In the genomic region with DNA sequence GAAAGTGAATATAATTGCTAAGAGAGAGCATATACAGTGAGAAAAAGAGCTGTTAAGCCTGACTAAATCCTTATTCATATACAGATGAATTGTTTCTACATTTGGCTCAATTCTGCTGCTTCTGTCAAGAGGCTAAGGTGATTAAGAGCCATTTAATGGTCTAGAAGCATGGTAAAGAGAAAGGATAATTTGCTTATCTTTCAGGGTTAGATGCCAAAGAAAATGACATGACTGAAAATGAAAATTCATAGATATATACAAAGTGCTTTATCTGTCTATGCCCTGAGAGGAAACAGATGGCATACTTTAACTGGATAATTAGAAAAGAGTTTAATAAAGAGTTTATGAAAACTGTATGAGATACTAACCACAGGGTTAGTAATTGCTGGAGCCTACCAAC, we compare ENCODE assay signal across 17 cellular contexts.
DNase-seq lines count a peak whose midpoint lies in the region; ATAC-seq and TF ChIP-seq lines count a peak whose summit lies in the region.
"Had no signal": no experiment of that assay in that cellular context is flagged by ENCODE, and none has a peak within 500 bp of the region (broad histone marks: within the 10 kb centered on the region; RNA-seq: fewer than 3 reads in every experiment).

No MANE protein-coding gene starts in this region.

- H3K79me2 ChIP-seq in fibroblast of lung (ENCODE audit: control insufficient read depth, insufficient read depth, low read length), result no peaks in the 10 kb centered on the region

- no peak for TF ChIP-seq CTCF in AG10803 (conservative IDR thresholded peaks at IDR 0.05; ENCODE audit: low read length)
- no peak for TF ChIP-seq CTCF in fibroblast of lung (conservative IDR thresholded peaks at IDR 0.05 in 1 of 2, IDR thresholded peaks at IDR 0.05 in 1 of 2; ENCODE audit: low read depth in 1 of 2, low read length in 2 of 2)

- H3K9ac ChIP-seq in fibroblast of lung (ENCODE audit: insufficient read depth, low read length), result no peak overlapping the region
- H3K9ac ChIP-seq: BLaER1 had no signal

- H3K27ac ChIP-seq in fibroblast of lung (ENCODE audit: insufficient read depth, low read length) (no peak overlapping the region), aorta (ENCODE audit: low read depth in 1 of 2, low read length in 2 of 2) (no peak overlapping the region)
- H3K27ac ChIP-seq: BLaER1, PC-9 had no signal

- H3K4me2 ChIP-seq in fibroblast of lung (ENCODE audit: extremely low read depth, insufficient read depth, low read length), result no peak overlapping the region
- H3K4me2 ChIP-seq: BLaER1, PC-9 had no signal

- H2AFZ ChIP-seq in fibroblast of lung (ENCODE audit: low read length), result no peak overlapping the region
- H2AFZ ChIP-seq: PC-9 had no signal

- no peaks in the 10 kb centered on the region for H3K9me3 ChIP-seq in fibroblast of lung (ENCODE audit: control insufficient read depth, insufficient read depth, low read depth, low read length)
- H3K9me3 ChIP-seq in aorta (ENCODE audit: control insufficient read depth, low read length), result no peaks in the 10 kb centered on the region
- H3K9me3 ChIP-seq: BLaER1, MG63 had no signal

- peak; percentile 17 for DNase-seq in AG10803 (ENCODE audit: low read depth)
- DNase-seq in GM04504 (ENCODE audit: low read depth), result peak; percentile 4
- DNase-seq in OCI-M1 (lab: John Stamatoyannopoulos, UW), result peak; percentile 1
- DNase-seq in fibroblast of lung (ENCODE audit: low read depth in 2 of 2), result peak; percentile 1 to 19
- DNase-seq in T-helper 1 cell, result no peak
- no peak for DNase-seq in NK-92 (lab: John Stamatoyannopoulos, UW; ENCODE audit: unreplicated experiment)
- DNase-seq in aorta, result no peak
- DNase-seq: CD8-positive, alpha-beta T cell; DMS79; Karpas-422; MG63; NCI-H226; NCI-H526 treated with DMSO at 0.1 percent for 48 hours; PC-9 had no signal

- H3K36me3 ChIP-seq in fibroblast of lung (ENCODE audit: control insufficient read depth, insufficient read depth, low read length), result no peaks in the 10 kb centered on the region
- H3K36me3 ChIP-seq in aorta (ENCODE audit: control insufficient read depth in 1 of 2, insufficient read depth in 2 of 2, low read length in 1 of 2), result no peaks in the 10 kb centered on the region
- H3K36me3 ChIP-seq: BLaER1, MG63 had no signal

- H3K4me1 ChIP-seq in fibroblast of lung (ENCODE audit: control insufficient read depth, extremely low read depth, insufficient read depth, low read length) (no peaks in the 10 kb centered on the region), aorta (ENCODE audit: control insufficient read depth in 1 of 2, insufficient read depth in 2 of 2, low read length in 2 of 2) (no peaks in the 10 kb centered on the region)
- H3K4me1 ChIP-seq: BLaER1 had no signal

- H3K4me3 ChIP-seq in AG10803 (ENCODE audit: low read length) (no peak overlapping the region), fibroblast of lung (replicated peaks in 1 of 4; ENCODE audit: control extremely low read depth in 1 of 4, insufficient read depth in 1 of 4, low read depth in 3 of 4, low read length in 4 of 4) (no peak overlapping the region), aorta (ENCODE audit: low read length in 2 of 2) (no peak overlapping the region)
- H3K4me3 ChIP-seq: BLaER1, GM12878, MG63, PC-9 had no signal

- H3K27me3 ChIP-seq in fibroblast of lung (ENCODE audit: control insufficient read depth, insufficient read depth, low read length) (no peaks in the 10 kb centered on the region), aorta (ENCODE audit: control insufficient read depth in 1 of 2, insufficient read depth in 2 of 2, low read length in 1 of 2) (no peaks in the 10 kb centered on the region)
- H3K27me3 ChIP-seq: BLaER1, MG63 had no signal

- no peaks in the 10 kb centered on the region for H4K20me1 ChIP-seq in fibroblast of lung (ENCODE audit: control insufficient read depth, extremely low read depth, insufficient read depth, low read length)
- H4K20me1 ChIP-seq: BLaER1 had no signal

- intact Hi-C loops in aorta (cut with DNase I), result no loop called here

- ATAC-seq in GM21619 (IDR thresholded peaks at IDR 0.05; ENCODE audit: unreplicated experiment), result no peak
- ATAC-seq in aorta (ENCODE audit: low FRiP score), result no peak
- ATAC-seq: CD8-positive, alpha-beta T cell; GM12878 had no signal

Comparison
In these comparisons a context has a peak if more than half of its experiments do, and no peak if none do; other contexts are left out.
1. DNase-seq: peak in AG10803 (single experiment), GM04504 (single experiment), OCI-M1 (single experiment) and fibroblast of lung (2 of 2); none in T-helper 1 cell (0 of 5), NK-92 (single experiment) and aorta (0 of 2).